9 cellular contexts compared by ENCODE assay signal in the genomic region with DNA sequence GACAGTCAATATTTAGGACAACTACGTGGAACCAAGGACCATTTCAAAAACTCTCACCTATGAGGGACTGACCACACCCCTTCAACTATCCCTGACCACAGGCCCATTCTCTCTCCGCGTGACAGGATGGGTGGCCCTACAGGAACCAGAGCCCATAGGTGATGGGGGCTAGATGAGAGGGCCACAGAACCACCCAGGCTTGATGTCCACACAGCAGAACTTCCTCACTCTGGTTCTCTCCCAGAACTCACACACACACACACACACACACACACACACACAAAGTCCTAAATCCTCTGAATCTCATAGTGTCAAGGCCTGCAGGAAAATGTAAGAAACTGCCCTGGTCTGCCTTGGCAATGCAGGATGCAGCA. TPM values are rescaled to one million over a fixed set of nuclear protein-coding genes. Genes with fewer than 3 reads are reported as not detected.
A peak's percentile ranks its signal among the peaks of the same experiment; 100 is the strongest.
DNase-seq lines count a peak whose midpoint lies in the region; ATAC-seq and TF ChIP-seq lines count a peak whose summit lies in the region.
"Had no signal": no experiment of that assay in that cellular context is flagged by ENCODE, and none has a peak within 500 bp of the region (broad histone marks: within the 10 kb centered on the region; RNA-seq: fewer than 3 reads in every experiment).

No MANE protein-coding gene starts in this region.

- DNase-seq in activated T-cell treated with anti-CD3 and anti-CD28 coated beads, Interleukin-2, amount 50 U/mL, for 24 hours: no peak
- DNase-seq in activated T-cell treated with anti-CD3 and anti-CD28 coated beads for 4 hours (no peak), immature natural killer cell (peak; percentile 27 to 32 (median 31)), BE2C (no peak)

- H3K4me3 ChIP-seq in subcutaneous abdominal adipose tissue (ENCODE audit: low read depth in 1 of 5, low read length in 5 of 5) (peak overlapping the region in 4 of 5 donors; percentile 65 to 78 (median 68)), BE2C (ENCODE audit: low read depth, low read length) (no peak overlapping the region)

- H3K36me3 Mint-ChIP-seq in activated T-cell treated with anti-CD3 and anti-CD28 coated beads, Interleukin-2, amount 50 U/mL, for 24 hours (ENCODE audit: low read depth): peaks cover 56% of the 10 kb centered on the region
- peaks cover 24% of the 10 kb centered on the region for H3K36me3 Mint-ChIP-seq in activated T-helper 17 cell treated with anti-CD3 and anti-CD28 coated beads, Interleukin-2, amount 50 U/mL, for 72 hours (ENCODE audit: low read depth)
- peaks cover 4 to 23% (median 8%) of the 10 kb centered on the region in 3 donors for H3K36me3 Mint-ChIP-seq in immature natural killer cell

- no peaks in the 10 kb centered on the region for H3K27me3 ChIP-seq in subcutaneous abdominal adipose tissue (ENCODE audit: control insufficient read depth in 5 of 5, insufficient read depth in 4 of 5, low read length in 5 of 5)
- H3K27me3 ChIP-seq in BE2C: no peaks in the 10 kb centered on the region
- H3K27me3 ChIP-seq: vagina had no signal

- H3K36me3 ChIP-seq in subcutaneous abdominal adipose tissue (ENCODE audit: control insufficient read depth in 5 of 5, insufficient read depth in 5 of 5, low read length in 5 of 5) (peaks cover 0 to 43% (median 37%) of the 10 kb centered on the region in 5 donors), BE2C (0 out of 2 replicates have a peak, but pooled peaks cover 3% of the 10 kb centered on the region)

- peak overlapping the region; percentile 86 for H3K27ac Mint-ChIP-seq in activated T-cell treated with anti-CD3 and anti-CD28 coated beads, Interleukin-2, amount 50 U/mL, for 24 hours
- peak overlapping the region; percentile 73 for H3K27ac Mint-ChIP-seq in activated T-helper 17 cell treated with anti-CD3 and anti-CD28 coated beads, Interleukin-2, amount 50 U/mL, for 72 hours
- H3K27ac Mint-ChIP-seq in immature natural killer cell: peak overlapping the region; percentile 87 to 93 (median 90)

- no peaks in the 10 kb centered on the region for H3K9me3 Mint-ChIP-seq in activated T-cell treated with anti-CD3 and anti-CD28 coated beads, Interleukin-2, amount 50 U/mL, for 24 hours
- no peaks in the 10 kb centered on the region for H3K9me3 Mint-ChIP-seq in activated T-helper 17 cell treated with anti-CD3 and anti-CD28 coated beads, Interleukin-2, amount 50 U/mL, for 72 hours
- H3K9me3 Mint-ChIP-seq in immature natural killer cell: no peaks in the 10 kb centered on the region

- peak overlapping the region; percentile 81 for H3K4me3 Mint-ChIP-seq in activated T-cell treated with anti-CD3 and anti-CD28 coated beads, Interleukin-2, amount 50 U/mL, for 24 hours
- peak overlapping the region; percentile 79 for H3K4me3 Mint-ChIP-seq in activated T-helper 17 cell treated with anti-CD3 and anti-CD28 coated beads, Interleukin-2, amount 50 U/mL, for 72 hours
- H3K4me3 Mint-ChIP-seq in immature natural killer cell: peak overlapping the region; percentile 81 to 94 (median 88)

- H3K9me3 ChIP-seq in subcutaneous abdominal adipose tissue (ENCODE audit: control insufficient read depth in 5 of 5, low read length in 5 of 5) (no peaks in the 10 kb centered on the region), BE2C (no peaks in the 10 kb centered on the region)
- H3K9me3 ChIP-seq: vagina had no signal

- ATAC-seq in activated T-helper 17 cell treated with anti-CD3 and anti-CD28 coated beads, Interleukin-2, amount 50 U/mL, for 72 hours (replicated peaks): no peak
- no peak for ATAC-seq in GM21360 (IDR thresholded peaks at IDR 0.05; ENCODE audit: unreplicated experiment)
- ATAC-seq in GM19452 (IDR thresholded peaks at IDR 0.05; ENCODE audit: unreplicated experiment): no peak

- no peak for TF ChIP-seq CTCF in BE2C (IDR thresholded peaks at IDR 0.05; ENCODE audit: low read depth, low read length)

- H3K4me1 ChIP-seq in subcutaneous abdominal adipose tissue (ENCODE audit: control insufficient read depth in 5 of 5, insufficient read depth in 5 of 5, low read length in 5 of 5) (peaks cover 6 to 46% (median 40%) of the 10 kb centered on the region in 5 donors), BE2C (no peaks in the 10 kb centered on the region)

- H3K27ac ChIP-seq in subcutaneous abdominal adipose tissue (ENCODE audit: low read depth, low read length): no peak overlapping the region

- H3K4me1 Mint-ChIP-seq in activated T-cell treated with anti-CD3 and anti-CD28 coated beads, Interleukin-2, amount 50 U/mL, for 24 hours (ENCODE audit: low read depth): peaks cover 75% of the 10 kb centered on the region
- H3K4me1 Mint-ChIP-seq in activated T-helper 17 cell treated with anti-CD3 and anti-CD28 coated beads, Interleukin-2, amount 50 U/mL, for 72 hours: peaks cover 27% of the 10 kb centered on the region
- peaks cover 77 to 79% of the 10 kb centered on the region in 2 donors for H3K4me1 Mint-ChIP-seq in immature natural killer cell

- peak overlapping the region in 4 of 5 donors; percentile 1 to 93 (median 80) for H3K9ac ChIP-seq in subcutaneous abdominal adipose tissue (ENCODE audit: low read length in 5 of 5)

- no peaks in the 10 kb centered on the region for H3K27me3 Mint-ChIP-seq in activated T-cell treated with anti-CD3 and anti-CD28 coated beads, Interleukin-2, amount 50 U/mL, for 24 hours
- H3K27me3 Mint-ChIP-seq in activated T-helper 17 cell treated with anti-CD3 and anti-CD28 coated beads, Interleukin-2, amount 50 U/mL, for 72 hours: no peaks in the 10 kb centered on the region
- H3K27me3 Mint-ChIP-seq in immature natural killer cell (ENCODE audit: low read depth in 3 of 3): peaks cover 1 to 19% (median 6%) of the 10 kb centered on the region in 3 donors

RNA-seq across cellular contexts. Expression of gene ZNF319, which starts 1.5 kb away (rescaled TPM):
- 1 to 10 TPM; 3.9 to 5.5 TPM for total RNA-seq in activated T-helper 17 cell treated with anti-CD3 and anti-CD28 coated beads, Interleukin-2, amount 50 U/mL, for 72 hours
- polyA plus RNA-seq in immature natural killer cell: 10 to 100 TPM in 2 of 3 donors, 1 to 10 TPM in 1; 6.8 to 31.2 (median 10.3) TPM
- 7.1 TPM for polyA plus RNA-seq in BE2C (2012; ENCODE audit: insufficient read depth, insufficient read length, low read depth)

RNA-seq across cellular contexts. Expression of gene USB1, which starts 2.2 kb away (rescaled TPM):
- 10 to 100 TPM; 33.7 to 56.6 TPM for total RNA-seq in activated T-helper 17 cell treated with anti-CD3 and anti-CD28 coated beads, Interleukin-2, amount 50 U/mL, for 72 hours
- 100 to 1,000 TPM in 1 of 3 donors, 10 to 100 TPM in 2; 43.3 to 104 (median 88.7) TPM for polyA plus RNA-seq in immature natural killer cell
- polyA plus RNA-seq in BE2C (2012; ENCODE audit: insufficient read depth, insufficient read length, low read depth): 40.6 TPM

RNA-seq across cellular contexts. Expression of gene MMP15, which starts 26.6 kb away (rescaled TPM):
- total RNA-seq in activated T-helper 17 cell treated with anti-CD3 and anti-CD28 coated beads, Interleukin-2, amount 50 U/mL, for 72 hours: under 1 TPM; 0.19 to 0.29 TPM
- under 1 TPM in 1 of 3 donors, not detected in 2; 0.04 TPM for polyA plus RNA-seq in immature natural killer cell
- 49.0 TPM for polyA plus RNA-seq in BE2C (2012; ENCODE audit: insufficient read depth, insufficient read length, low read depth)

RNA-seq across cellular contexts. Expression of gene CNGB1, which starts 28.1 kb away (rescaled TPM):
- not detected for total RNA-seq in activated T-helper 17 cell treated with anti-CD3 and anti-CD28 coated beads, Interleukin-2, amount 50 U/mL, for 72 hours
- not detected for polyA plus RNA-seq in immature natural killer cell
- polyA plus RNA-seq in BE2C (2012; ENCODE audit: insufficient read depth, insufficient read length, low read depth): 3.8 TPM
- total RNA-seq: vagina had no signal

Comparison
In these comparisons a context has a peak if more than half of its experiments do, and no peak if none do; other contexts are left out.
1. DNase-seq: peak in immature natural killer cell (3 of 3); none in activated T-cell treated with anti-CD3 and anti-CD28 coated beads, Interleukin-2, amount 50 U/mL, for 24 hours (single experiment), activated T-cell treated with anti-CD3 and anti-CD28 coated beads for 4 hours (single experiment) and BE2C (single experiment).
2. Peak in every context shown above with its lines, with median percentiles within 50 percentile points of each other: H3K27ac Mint-ChIP-seq and H3K4me3 Mint-ChIP-seq.